ENCODE assay signal across 1 cellular context in genomic region chr2:10493636-10494281, GRCh38.
TF ChIP-seq lines count a peak whose summit lies in the region.

No MANE protein-coding gene starts in this region.

TF ChIP-seq in HepG2, 621 proteins besides CTCF, POLR2A, EP300 and RAD21 (continued from another document and continues in another):
- TF ChIP-seq DNMT3B (CRISPR knock-in tag; conservative IDR thresholded peaks at IDR 0.05) = peak; percentile 76; the same call in 1 of the 2 replicates
- no peak for TF ChIP-seq ZBTB14 (CRISPR knock-in tag; IDR thresholded peaks at IDR 0.05)
- no peak for TF ChIP-seq ZNF749 (CRISPR knock-in tag; IDR thresholded peaks at IDR 0.05; ENCODE audit: borderline replicate concordance)
- TF ChIP-seq FOXA1 (IDR thresholded peaks at IDR 0.05) = no peak
- TF ChIP-seq FOXA1 (CRISPR knock-in tag; IDR thresholded peaks at IDR 0.05) = peak; percentile 77
- 0 out of 2 replicates have a peak, but pooled peaks have one; percentile 51 for TF ChIP-seq FOXK1 (CRISPR knock-in tag; IDR thresholded peaks at IDR 0.05; ENCODE audit: borderline replicate concordance, low read depth)
- TF ChIP-seq BCL6 (CRISPR knock-in tag; IDR thresholded peaks at IDR 0.05) = peak; percentile 44; the same call in 1 of the 2 replicates
- 0 out of 2 replicates have a peak, but pooled peaks have one; percentile 61 for TF ChIP-seq HDAC1 (CRISPR knock-in tag; IDR thresholded peaks at IDR 0.05)
- peak; percentile 40; the same call in 1 of the 2 replicates for TF ChIP-seq DPF2 (CRISPR knock-in tag; IDR thresholded peaks at IDR 0.05; ENCODE audit: borderline replicate concordance, low read depth)
- TF ChIP-seq MED1 (CRISPR knock-in tag; IDR thresholded peaks at IDR 0.05) = peak; percentile 64
- peak; percentile 36; the same call in 1 of the 3 replicates for TF ChIP-seq MXI1 (IDR thresholded peaks at IDR 0.05; ENCODE audit: borderline replicate concordance, low read depth, low read length)
- no peak for TF ChIP-seq PITX1 (CRISPR knock-in tag; IDR thresholded peaks at IDR 0.05)
- TF ChIP-seq, protein P1, sequence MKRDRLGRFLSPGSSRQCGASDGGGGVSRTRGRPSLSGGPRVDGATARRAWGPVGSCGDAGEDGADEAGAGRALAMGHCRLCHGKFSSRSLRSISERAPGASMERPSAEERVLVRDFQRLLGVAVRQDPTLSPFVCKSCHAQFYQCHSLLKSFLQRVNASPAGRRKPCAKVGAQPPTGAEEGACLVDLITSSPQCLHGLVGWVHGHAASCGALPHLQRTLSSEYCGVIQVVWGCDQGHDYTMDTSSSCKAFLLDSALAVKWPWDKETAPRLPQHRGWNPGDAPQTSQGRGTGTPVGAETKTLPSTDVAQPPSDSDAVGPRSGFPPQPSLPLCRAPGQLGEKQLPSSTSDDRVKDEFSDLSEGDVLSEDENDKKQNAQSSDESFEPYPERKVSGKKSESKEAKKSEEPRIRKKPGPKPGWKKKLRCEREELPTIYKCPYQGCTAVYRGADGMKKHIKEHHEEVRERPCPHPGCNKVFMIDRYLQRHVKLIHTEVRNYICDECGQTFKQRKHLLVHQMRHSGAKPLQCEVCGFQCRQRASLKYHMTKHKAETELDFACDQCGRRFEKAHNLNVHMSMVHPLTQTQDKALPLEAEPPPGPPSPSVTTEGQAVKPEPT (CRISPR knock-in tag; IDR thresholded peaks at IDR 0.05; ENCODE audit: low read depth) = no peak
- TF ChIP-seq, protein P2, sequence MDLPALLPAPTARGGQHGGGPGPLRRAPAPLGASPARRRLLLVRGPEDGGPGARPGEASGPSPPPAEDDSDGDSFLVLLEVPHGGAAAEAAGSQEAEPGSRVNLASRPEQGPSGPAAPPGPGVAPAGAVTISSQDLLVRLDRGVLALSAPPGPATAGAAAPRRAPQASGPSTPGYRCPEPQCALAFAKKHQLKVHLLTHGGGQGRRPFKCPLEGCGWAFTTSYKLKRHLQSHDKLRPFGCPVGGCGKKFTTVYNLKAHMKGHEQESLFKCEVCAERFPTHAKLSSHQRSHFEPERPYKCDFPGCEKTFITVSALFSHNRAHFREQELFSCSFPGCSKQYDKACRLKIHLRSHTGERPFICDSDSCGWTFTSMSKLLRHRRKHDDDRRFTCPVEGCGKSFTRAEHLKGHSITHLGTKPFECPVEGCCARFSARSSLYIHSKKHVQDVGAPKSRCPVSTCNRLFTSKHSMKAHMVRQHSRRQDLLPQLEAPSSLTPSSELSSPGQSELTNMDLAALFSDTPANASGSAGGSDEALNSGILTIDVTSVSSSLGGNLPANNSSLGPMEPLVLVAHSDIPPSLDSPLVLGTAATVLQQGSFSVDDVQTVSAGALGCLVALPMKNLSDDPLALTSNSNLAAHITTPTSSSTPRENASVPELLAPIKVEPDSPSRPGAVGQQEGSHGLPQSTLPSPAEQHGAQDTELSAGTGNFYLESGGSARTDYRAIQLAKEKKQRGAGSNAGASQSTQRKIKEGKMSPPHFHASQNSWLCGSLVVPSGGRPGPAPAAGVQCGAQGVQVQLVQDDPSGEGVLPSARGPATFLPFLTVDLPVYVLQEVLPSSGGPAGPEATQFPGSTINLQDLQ (CRISPR knock-in tag; IDR thresholded peaks at IDR 0.05) = no peak
- TF ChIP-seq JUND (CRISPR knock-in tag; IDR thresholded peaks at IDR 0.05) = 0 out of 2 replicates have a peak, but pooled peaks have one; percentile 25
- TF ChIP-seq IRF2 (CRISPR knock-in tag; IDR thresholded peaks at IDR 0.05) = peak; percentile 42; the same call in 1 of the 2 replicates
- TF ChIP-seq, protein P3, sequence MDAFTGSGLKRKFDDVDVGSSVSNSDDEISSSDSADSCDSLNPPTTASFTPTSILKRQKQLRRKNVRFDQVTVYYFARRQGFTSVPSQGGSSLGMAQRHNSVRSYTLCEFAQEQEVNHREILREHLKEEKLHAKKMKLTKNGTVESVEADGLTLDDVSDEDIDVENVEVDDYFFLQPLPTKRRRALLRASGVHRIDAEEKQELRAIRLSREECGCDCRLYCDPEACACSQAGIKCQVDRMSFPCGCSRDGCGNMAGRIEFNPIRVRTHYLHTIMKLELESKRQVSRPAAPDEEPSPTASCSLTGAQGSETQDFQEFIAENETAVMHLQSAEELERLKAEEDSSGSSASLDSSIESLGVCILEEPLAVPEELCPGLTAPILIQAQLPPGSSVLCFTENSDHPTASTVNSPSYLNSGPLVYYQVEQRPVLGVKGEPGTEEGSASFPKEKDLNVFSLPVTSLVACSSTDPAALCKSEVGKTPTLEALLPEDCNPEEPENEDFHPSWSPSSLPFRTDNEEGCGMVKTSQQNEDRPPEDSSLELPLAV (CRISPR knock-in tag; conservative IDR thresholded peaks at IDR 0.05; ENCODE audit: low read depth) = no peak
- no peak for TF ChIP-seq KLF13 (CRISPR knock-in tag; IDR thresholded peaks at IDR 0.05)
- TF ChIP-seq ZNF605 (CRISPR knock-in tag; IDR thresholded peaks at IDR 0.05) = peak; percentile 20; the same call in 1 of the 2 replicates
- TF ChIP-seq, protein P4, sequence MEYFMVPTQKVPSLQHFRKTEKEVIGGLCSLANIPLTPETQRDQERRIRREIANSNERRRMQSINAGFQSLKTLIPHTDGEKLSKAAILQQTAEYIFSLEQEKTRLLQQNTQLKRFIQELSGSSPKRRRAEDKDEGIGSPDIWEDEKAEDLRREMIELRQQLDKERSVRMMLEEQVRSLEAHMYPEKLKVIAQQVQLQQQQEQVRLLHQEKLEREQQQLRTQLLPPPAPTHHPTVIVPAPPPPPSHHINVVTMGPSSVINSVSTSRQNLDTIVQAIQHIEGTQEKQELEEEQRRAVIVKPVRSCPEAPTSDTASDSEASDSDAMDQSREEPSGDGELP (IDR thresholded peaks at IDR 0.05; ENCODE audit: borderline replicate concordance, low read depth) = peak; percentile 41; the same call in 1 of the 2 replicates
- peak; percentile 70; the same call in 1 of the 2 replicates for TF ChIP-seq MEF2D (CRISPR knock-in tag; IDR thresholded peaks at IDR 0.05)
- TF ChIP-seq CENPT (CRISPR knock-in tag; IDR thresholded peaks at IDR 0.05; ENCODE audit: low read depth) = no peak
- TF ChIP-seq WIZ (CRISPR knock-in tag; IDR thresholded peaks at IDR 0.05) = no peak
- TF ChIP-seq SALL1 (CRISPR knock-in tag; IDR thresholded peaks at IDR 0.05) = peak; percentile 66; the same call in 1 of the 2 replicates
- TF ChIP-seq ETV5 (CRISPR knock-in tag; IDR thresholded peaks at IDR 0.05; ENCODE audit: borderline replicate concordance) = peak; percentile 74; the same call in 1 of the 2 replicates
- peak; percentile 93 for TF ChIP-seq ELF3 (CRISPR knock-in tag; IDR thresholded peaks at IDR 0.05)
- TF ChIP-seq NR2F6 (IDR thresholded peaks at IDR 0.05) = no peak
- TF ChIP-seq NR2F6 (CRISPR knock-in tag; IDR thresholded peaks at IDR 0.05) = peak; percentile 11; the same call in 1 of the 2 replicates
- no peak for TF ChIP-seq KDM3A (CRISPR knock-in tag; IDR thresholded peaks at IDR 0.05; ENCODE audit: low read depth)
- TF ChIP-seq SAP130 (CRISPR knock-in tag; IDR thresholded peaks at IDR 0.05; ENCODE audit: low read depth) = peak; percentile 85
- 0 out of 2 replicates have a peak, but pooled peaks have one; percentile 45 for TF ChIP-seq ZNF614 (CRISPR knock-in tag; IDR thresholded peaks at IDR 0.05; ENCODE audit: borderline replicate concordance)
- peak; percentile 98 for TF ChIP-seq BCL3 (CRISPR knock-in tag; IDR thresholded peaks at IDR 0.05)
- TF ChIP-seq ZNF263 (CRISPR knock-in tag; IDR thresholded peaks at IDR 0.05) = no peak
- no peak for TF ChIP-seq HNRNPUL1 (IDR thresholded peaks at IDR 0.05; ENCODE audit: low read depth, low read length)
- no peak for TF ChIP-seq ZNF75D (CRISPR knock-in tag; IDR thresholded peaks at IDR 0.05; ENCODE audit: borderline replicate concordance)
- TF ChIP-seq ERF (CRISPR knock-in tag; IDR thresholded peaks at IDR 0.05) = 0 out of 2 replicates have a peak, but pooled peaks have one; percentile 19
- TF ChIP-seq YEATS2 (CRISPR knock-in tag; IDR thresholded peaks at IDR 0.05; ENCODE audit: borderline replicate concordance) = peak; percentile 36; the same call in 1 of the 2 replicates
- TF ChIP-seq ZNF616 (CRISPR knock-in tag; IDR thresholded peaks at IDR 0.05; ENCODE audit: low read depth) = no peak
- TF ChIP-seq TEAD3 (CRISPR knock-in tag; optimal IDR thresholded peaks at IDR 0.05; ENCODE audit: borderline replicate concordance) = peak; percentile 86
- TF ChIP-seq SP5 (CRISPR knock-in tag; IDR thresholded peaks at IDR 0.05; ENCODE audit: borderline replicate concordance, low read depth) = no peak
- TF ChIP-seq ZNF549 (CRISPR knock-in tag; IDR thresholded peaks at IDR 0.05) = no peak
- TF ChIP-seq JUN (CRISPR knock-in tag; IDR thresholded peaks at IDR 0.05) = 0 out of 2 replicates have a peak, but pooled peaks have one; percentile 44
- TF ChIP-seq GABPA (IDR thresholded peaks at IDR 0.05; ENCODE audit: low read depth, low read length) = no peak
- TF ChIP-seq GABPA (CRISPR knock-in tag; IDR thresholded peaks at IDR 0.05; ENCODE audit: low read depth) = peak; percentile 64
- no peak for TF ChIP-seq KMT2B (CRISPR knock-in tag; IDR thresholded peaks at IDR 0.05)
- TF ChIP-seq RXRA (CRISPR knock-in tag; IDR thresholded peaks at IDR 0.05) = peak; percentile 45; the same call in 1 of the 2 replicates
- TF ChIP-seq ARHGAP35 (CRISPR knock-in tag; IDR thresholded peaks at IDR 0.05; ENCODE audit: borderline replicate concordance) = 0 out of 2 replicates have a peak, but pooled peaks have one; percentile 28
- TF ChIP-seq ATF4 (CRISPR knock-in tag; IDR thresholded peaks at IDR 0.05) = peak in 1 of 2 experiments; percentile 49; a peak in 2 of 4 replicates
- 0 out of 2 replicates have a peak, but pooled peaks have one; percentile 77 for TF ChIP-seq NFKBIZ (CRISPR knock-in tag; IDR thresholded peaks at IDR 0.05)
- TF ChIP-seq, protein P5, sequence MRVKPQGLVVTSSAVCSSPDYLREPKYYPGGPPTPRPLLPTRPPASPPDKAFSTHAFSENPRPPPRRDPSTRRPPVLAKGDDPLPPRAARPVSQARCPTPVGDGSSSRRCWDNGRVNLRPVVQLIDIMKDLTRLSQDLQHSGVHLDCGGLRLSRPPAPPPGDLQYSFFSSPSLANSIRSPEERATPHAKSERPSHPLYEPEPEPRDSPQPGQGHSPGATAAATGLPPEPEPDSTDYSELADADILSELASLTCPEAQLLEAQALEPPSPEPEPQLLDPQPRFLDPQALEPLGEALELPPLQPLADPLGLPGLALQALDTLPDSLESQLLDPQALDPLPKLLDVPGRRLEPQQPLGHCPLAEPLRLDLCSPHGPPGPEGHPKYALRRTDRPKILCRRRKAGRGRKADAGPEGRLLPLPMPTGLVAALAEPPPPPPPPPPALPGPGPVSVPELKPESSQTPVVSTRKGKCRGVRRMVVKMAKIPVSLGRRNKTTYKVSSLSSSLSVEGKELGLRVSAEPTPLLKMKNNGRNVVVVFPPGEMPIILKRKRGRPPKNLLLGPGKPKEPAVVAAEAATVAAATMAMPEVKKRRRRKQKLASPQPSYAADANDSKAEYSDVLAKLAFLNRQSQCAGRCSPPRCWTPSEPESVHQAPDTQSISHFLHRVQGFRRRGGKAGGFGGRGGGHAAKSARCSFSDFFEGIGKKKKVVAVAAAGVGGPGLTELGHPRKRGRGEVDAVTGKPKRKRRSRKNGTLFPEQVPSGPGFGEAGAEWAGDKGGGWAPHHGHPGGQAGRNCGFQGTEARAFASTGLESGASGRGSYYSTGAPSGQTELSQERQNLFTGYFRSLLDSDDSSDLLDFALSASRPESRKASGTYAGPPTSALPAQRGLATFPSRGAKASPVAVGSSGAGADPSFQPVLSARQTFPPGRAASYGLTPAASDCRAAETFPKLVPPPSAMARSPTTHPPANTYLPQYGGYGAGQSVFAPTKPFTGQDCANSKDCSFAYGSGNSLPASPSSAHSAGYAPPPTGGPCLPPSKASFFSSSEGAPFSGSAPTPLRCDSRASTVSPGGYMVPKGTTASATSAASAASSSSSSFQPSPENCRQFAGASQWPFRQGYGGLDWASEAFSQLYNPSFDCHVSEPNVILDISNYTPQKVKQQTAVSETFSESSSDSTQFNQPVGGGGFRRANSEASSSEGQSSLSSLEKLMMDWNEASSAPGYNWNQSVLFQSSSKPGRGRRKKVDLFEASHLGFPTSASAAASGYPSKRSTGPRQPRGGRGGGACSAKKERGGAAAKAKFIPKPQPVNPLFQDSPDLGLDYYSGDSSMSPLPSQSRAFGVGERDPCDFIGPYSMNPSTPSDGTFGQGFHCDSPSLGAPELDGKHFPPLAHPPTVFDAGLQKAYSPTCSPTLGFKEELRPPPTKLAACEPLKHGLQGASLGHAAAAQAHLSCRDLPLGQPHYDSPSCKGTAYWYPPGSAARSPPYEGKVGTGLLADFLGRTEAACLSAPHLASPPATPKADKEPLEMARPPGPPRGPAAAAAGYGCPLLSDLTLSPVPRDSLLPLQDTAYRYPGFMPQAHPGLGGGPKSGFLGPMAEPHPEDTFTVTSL (CRISPR knock-in tag; IDR thresholded peaks at IDR 0.05; ENCODE audit: borderline replicate concordance) = peak; percentile 77; the same call in 1 of the 2 replicates
- TF ChIP-seq GATAD2A (CRISPR knock-in tag; IDR thresholded peaks at IDR 0.05) = peak; percentile 81
- no peak for TF ChIP-seq KLF6 (CRISPR knock-in tag; IDR thresholded peaks at IDR 0.05)
